In genomic region chr15:70033529-70034140, GRCh38 we compare ENCODE assay signal across 11 cellular contexts.
DNase-seq lines count a peak whose midpoint lies in the region; ATAC-seq, FAIRE-seq and TF ChIP-seq lines count a peak whose summit lies in the region.
"Had no signal": no experiment of that assay in that cellular context is flagged by ENCODE, and none has a peak within 500 bp of the region (broad histone marks: within the 10 kb centered on the region; RNA-seq: fewer than 3 reads in every experiment).

No MANE protein-coding gene starts in this region.

- H3K36me3 Mint-ChIP-seq in nephron (ENCODE audit: low read depth) = no peaks in the 10 kb centered on the region
- peaks cover 5% of the 10 kb centered on the region for H3K36me3 Mint-ChIP-seq in T-cell

- intact Hi-C loops in HepG2 (cut with micrococcal nuclease; ENCODE audit: unreplicated experiment) = no loop called here

- no peak for TF ChIP-seq POLR2A in HepG2 (IDR thresholded peaks at IDR 0.05; ENCODE audit: insufficient read depth in 1 of 2, low read depth in 2 of 2, low read length in 2 of 2)

- H3K27ac Mint-ChIP-seq in nephron (no peak overlapping the region), T-cell (no peak overlapping the region)

- peaks cover 72% of the 10 kb centered on the region for H3K27me3 ChIP-seq in BE2C
- no peaks in the 10 kb centered on the region for H3K27me3 ChIP-seq in mesendoderm (ENCODE audit: insufficient read depth, low read length, poor library complexity)
- peaks cover 7 to 69% of the 10 kb centered on the region in 2 experiments for H3K27me3 ChIP-seq in HepG2 (ENCODE audit: control insufficient read depth in 1 of 2, insufficient read depth in 2 of 2, low read length in 2 of 2)

- H4K5ac ChIP-seq in mesendoderm (ENCODE audit: low read length) = no peak overlapping the region

- H2BK120ac ChIP-seq in mesendoderm (ENCODE audit: low read depth, low read length) = no peak overlapping the region

- in situ Hi-C loops in HepG2 (cut with HindIII; ENCODE audit: extremely low pct_ligation_motif_present, low pct_unique_long_range_greater_than_20kb) = no loop called here

- H3K79me1 ChIP-seq in mesendoderm (ENCODE audit: low read length) = no peaks in the 10 kb centered on the region

- FAIRE-seq in HepG2 (lab: Jason Lieb, UNC) = no peak
- FAIRE-seq: RCC 7860 had no signal

- TF ChIP-seq CTCF in BE2C (IDR thresholded peaks at IDR 0.05; ENCODE audit: low read depth, low read length) (no peak), nephron (IDR thresholded peaks at IDR 0.05; ENCODE audit: unreplicated experiment in 3 of 3) (no peak), HepG2 (CRISPR knock-in tag; IDR thresholded peaks at IDR 0.05) (no peak)

- POLR2A ChIA-PET in HepG2 (lab: Yijun Ruan, JAX) (no interaction called here), T-cell (lab: Charles Lee) (interaction anchor here in 1 of 2 donors (0.6 kb wide), 1 partner anchor 1338 kb away, joined by 7 read pairs; no protein-coding TSS in a partner anchor)

- no TSS peak for BruUV-seq in HepG2 (replicated peaks; lab: Mats Ljungman, UMichigan)

- H3K27ac ChIP-seq in mesendoderm (ENCODE audit: low read depth, low read length) = no peak overlapping the region
- H3K27ac ChIP-seq in HepG2 (ENCODE audit: extremely low read length, insufficient read depth, low read length) = no peak overlapping the region
- H3K27ac ChIP-seq: epithelial cell of prostate had no signal

- H3K9me3 ChIP-seq in BE2C (no peaks in the 10 kb centered on the region), HepG2 (ENCODE audit: low read length) (no peaks in the 10 kb centered on the region)

- DNase-seq in BE2C (peak; percentile 85), NCI-H146 (lab: John Stamatoyannopoulos, UW) (peak; percentile 87), astrocyte of the hippocampus (ENCODE audit: low read depth, low spot score) (peak; percentile 69), mesendoderm (no peak), HepG2 (ENCODE audit: low spot score) (no peak), T-cell (no peak)
- DNase-seq: activated CD8-positive, alpha-beta memory T cell treated with anti-CD3 and anti-CD28 coated beads, Interleukin-2, amount 50 U/mL, for 48 hours had no signal

- no peak overlapping the region for H2AFZ ChIP-seq in HepG2 (ENCODE audit: low read length)

- no peak overlapping the region for H4K8ac ChIP-seq in mesendoderm (ENCODE audit: low read depth, low read length)

- H3K18ac ChIP-seq in mesendoderm (ENCODE audit: low read length) = no peak overlapping the region

- no peaks in the 10 kb centered on the region for H3K9me3 Mint-ChIP-seq in nephron
- no peaks in the 10 kb centered on the region for H3K9me3 Mint-ChIP-seq in T-cell

- H3K4me1 Mint-ChIP-seq in nephron (peaks cover 30% of the 10 kb centered on the region), T-cell (no peaks in the 10 kb centered on the region)

- H3K4me3 ChIP-seq in BE2C (ENCODE audit: low read depth, low read length) = peak overlapping the region; percentile 5; the same call in 1 of the 2 replicates
- H3K4me3 ChIP-seq in mesendoderm (ENCODE audit: low read length) = no peak overlapping the region
- no peak overlapping the region for H3K4me3 ChIP-seq in HepG2 (replicated peaks in 1 of 3; ENCODE audit: insufficient read depth in 1 of 3, low read depth in 2 of 3, low read length in 3 of 3)

- H3K27me3 Mint-ChIP-seq in nephron (ENCODE audit: low read depth) (peaks cover 91% of the 10 kb centered on the region), T-cell (peaks cover 0 to 4% of the 10 kb centered on the region in 2 donors)

- H2BK5ac ChIP-seq in mesendoderm (ENCODE audit: low read length) = no peak overlapping the region

- no peak overlapping the region for H2AK5ac ChIP-seq in mesendoderm (ENCODE audit: low read length)

- no peaks in the 10 kb centered on the region for H3K36me3 ChIP-seq in BE2C
- no peaks in the 10 kb centered on the region for H3K36me3 ChIP-seq in mesendoderm (ENCODE audit: control insufficient read depth, insufficient read depth, low read length)
- H3K36me3 ChIP-seq in HepG2 (replicated peaks in 1 of 2; ENCODE audit: control insufficient read depth in 1 of 2, insufficient read depth in 2 of 2, low read length in 2 of 2) = no peaks in the 10 kb centered on the region

- no peak overlapping the region for H3K23ac ChIP-seq in mesendoderm (ENCODE audit: low read length)

- no peak overlapping the region for H2BK15ac ChIP-seq in mesendoderm (replicated peaks; ENCODE audit: low read depth)

- no CpG with 5 or more reads among the region's 35 CpGs for WGBS in mesendoderm (ENCODE audit: extremely low coverage, insufficient coverage, low lambda C conversion rate)
- 51% methylated on average over 24 of the region's 35 CpGs for WGBS in HepG2 (ENCODE audit: low lambda C conversion rate)

- H3K4me2 ChIP-seq in mesendoderm (ENCODE audit: low read length) (no peak overlapping the region), HepG2 (ENCODE audit: low read depth, low read length) (no peak overlapping the region)

- H3K56ac ChIP-seq in mesendoderm (ENCODE audit: low read length) = no peak overlapping the region

- H3K4ac ChIP-seq in mesendoderm (ENCODE audit: low read depth, low read length) = no peak overlapping the region

- TF ChIP-seq RAD21 in HepG2 (CRISPR knock-in tag; IDR thresholded peaks at IDR 0.05) = no peak

- H4K20me1 ChIP-seq in HepG2 (ENCODE audit: insufficient read depth, low read length) = peaks cover 4% of the 10 kb centered on the region; the same call in 1 of the 2 replicates

- no peaks in the 10 kb centered on the region for H3K79me2 ChIP-seq in mesendoderm (ENCODE audit: control insufficient read depth, insufficient read depth, low read length)
- no peaks in the 10 kb centered on the region for H3K79me2 ChIP-seq in HepG2 (ENCODE audit: insufficient read depth, low read length)

- H3K9ac ChIP-seq in mesendoderm (ENCODE audit: low read length) (no peak overlapping the region), HepG2 (ENCODE audit: insufficient read depth, low read depth, low read length) (no peak overlapping the region)

- H3K4me1 ChIP-seq in BE2C = peaks cover 6% of the 10 kb centered on the region
- no peaks in the 10 kb centered on the region for H3K4me1 ChIP-seq in mesendoderm (ENCODE audit: control insufficient read depth, low read depth, low read length)
- H3K4me1 ChIP-seq in HepG2 (ENCODE audit: insufficient read depth, low read length) = no peaks in the 10 kb centered on the region

- peak overlapping the region in 2 of 3 experiments; percentile 30 to 49 for H3K4me3 Mint-ChIP-seq in nephron
- no peak overlapping the region for H3K4me3 Mint-ChIP-seq in T-cell

- CTCF ChIA-PET in HepG2 (lab: Yijun Ruan, JAX; ENCODE audit: low intra/inter-chr PET ratio, low total read pairs) (no interaction called here), T-cell (lab: Charles Lee) (no interaction called here)

- ATAC-seq in HepG2 (no peak), T-cell (replicated peaks in 1 of 4) (no peak), GM19463 (IDR thresholded peaks at IDR 0.05; ENCODE audit: unreplicated experiment) (no peak)

- TF ChIP-seq EP300 in HepG2 (IDR thresholded peaks at IDR 0.05; ENCODE audit: low read depth in 2 of 2, low read length in 2 of 2) (no peak), HepG2 (CRISPR knock-in tag; IDR thresholded peaks at IDR 0.05; ENCODE audit: borderline replicate concordance) (no peak)

TF ChIP-seq in HepG2, 621 proteins besides CTCF, POLR2A, EP300 and RAD21 (continues in another document):
- no peak for TF ChIP-seq RORA (CRISPR knock-in tag; IDR thresholded peaks at IDR 0.05)
- TF ChIP-seq ELF1 (CRISPR knock-in tag; IDR thresholded peaks at IDR 0.05) = no peak
- TF ChIP-seq GABPB1 (CRISPR knock-in tag; IDR thresholded peaks at IDR 0.05) = no peak
- no peak for TF ChIP-seq ZNF205 (CRISPR knock-in tag; IDR thresholded peaks at IDR 0.05)
- TF ChIP-seq JUNB (CRISPR knock-in tag; IDR thresholded peaks at IDR 0.05; ENCODE audit: borderline replicate concordance) = no peak
- TF ChIP-seq ZNF841 (CRISPR knock-in tag; IDR thresholded peaks at IDR 0.05; ENCODE audit: borderline replicate concordance) = no peak
- no peak for TF ChIP-seq ZNF740 (CRISPR knock-in tag; IDR thresholded peaks at IDR 0.05)
- no peak for TF ChIP-seq NRL (CRISPR knock-in tag; IDR thresholded peaks at IDR 0.05; ENCODE audit: borderline replicate concordance)
- no peak for TF ChIP-seq FIP1L1 (IDR thresholded peaks at IDR 0.05; ENCODE audit: borderline replicate concordance, insufficient read depth, low read depth, low read length)
- TF ChIP-seq ZSCAN25 (CRISPR knock-in tag; IDR thresholded peaks at IDR 0.05) = no peak
- TF ChIP-seq ZNF782 (CRISPR knock-in tag; IDR thresholded peaks at IDR 0.05; ENCODE audit: borderline replicate concordance) = no peak
- TF ChIP-seq THYN1 (CRISPR knock-in tag; IDR thresholded peaks at IDR 0.05; ENCODE audit: borderline replicate concordance, low read depth) = no peak
- TF ChIP-seq HDAC2 (CRISPR knock-in tag; IDR thresholded peaks at IDR 0.05) = no peak
- no peak for TF ChIP-seq ZNF24 (IDR thresholded peaks at IDR 0.05)

Comparison
In these comparisons a context has a peak if more than half of its experiments do, and no peak if none do; other contexts are left out.
1. DNase-seq: peak in BE2C (single experiment), NCI-H146 (single experiment) and astrocyte of the hippocampus (single experiment); none in mesendoderm (single experiment), HepG2 (single experiment) and T-cell (0 of 34).
2. H3K4me3 Mint-ChIP-seq: peak in nephron (2 of 3); none in T-cell (0 of 3).